Comparison of ENCODE assay signal across 17 cellular contexts in genomic region chr4:81555489-81555888, GRCh38.
"Had no signal": no experiment of that assay in that cellular context is flagged by ENCODE, and none has a peak within 500 bp of the region (broad histone marks: within the 10 kb centered on the region; RNA-seq: fewer than 3 reads in every experiment).

No MANE protein-coding gene starts in this region.

- FAIRE-seq: astrocyte, TTC549, urothelium cell line had no signal

- H3K27me3 Mint-ChIP-seq: activated B cell treated with CpG ODN at 0.5 μM for 24 hours; stimulated activated naive CD8-positive, alpha-beta T cell treated with anti-CD3 and anti-CD28 coated beads, Interleukin-15, amount 100 ng/mL, for 72 hours; T-helper 17 cell had no signal

- H3K9me3 ChIP-seq: gastroesophageal sphincter, right lobe of liver, spleen, thoracic aorta had no signal

- DNase-seq: activated B cell treated with CpG ODN at 0.5 μM for 24 hours; activated CD4-positive, alpha-beta T cell treated with anti-CD3 and anti-CD28 coated beads for 48 hours; activated CD8-positive, alpha-beta memory T cell treated with anti-CD3 and anti-CD28 coated beads for 24 hours; activated gamma-delta T cell treated with Interleukin-2 at 50 U/mL for 16 hours; dorsolateral prefrontal cortex; left cardiac atrium; right lobe of liver; spleen; stimulated activated naive CD8-positive, alpha-beta T cell treated with anti-CD3 and anti-CD28 coated beads, Interleukin-15, amount 100 ng/mL, for 72 hours; T-helper 17 cell had no signal

- H3K36me3 Mint-ChIP-seq: mesothelial cell of epicardium had no signal

- H3K27ac Mint-ChIP-seq: activated B cell treated with CpG ODN at 0.5 μM for 24 hours; mesothelial cell of epicardium; stimulated activated naive CD8-positive, alpha-beta T cell treated with anti-CD3 and anti-CD28 coated beads, Interleukin-15, amount 100 ng/mL, for 72 hours; T-helper 17 cell had no signal

- H3K36me3 ChIP-seq: gastroesophageal sphincter, right lobe of liver, spleen, thoracic aorta had no signal

- H3K27ac ChIP-seq: dorsolateral prefrontal cortex, gastroesophageal sphincter, right lobe of liver, spleen, thoracic aorta had no signal

- H3K27me3 ChIP-seq: dorsolateral prefrontal cortex, gastroesophageal sphincter, right lobe of liver, spleen had no signal

- ATAC-seq: gastroesophageal sphincter; left cardiac atrium; stimulated activated naive CD8-positive, alpha-beta T cell treated with anti-CD3 and anti-CD28 coated beads, Interleukin-15, amount 100 ng/mL, for 72 hours; T-helper 17 cell had no signal

- H3K4me3 ChIP-seq: dorsolateral prefrontal cortex, gastroesophageal sphincter, lung, right lobe of liver, spleen, thoracic aorta had no signal

- H3K4me3 Mint-ChIP-seq: activated B cell treated with CpG ODN at 0.5 μM for 24 hours, mesothelial cell of epicardium, T-helper 17 cell had no signal
